In genomic region chr1:85624361-85624760, GRCh38 we compare ENCODE assay signal across 19 cellular contexts. TPM values are rescaled to one million over a fixed set of nuclear protein-coding genes. Genes with fewer than 3 reads are reported as not detected.
A peak's percentile ranks its signal among the peaks of the same experiment; 100 is the strongest.
DNase-seq lines count a peak whose midpoint lies in the region; ATAC-seq and TF ChIP-seq lines count a peak whose summit lies in the region.
"Had no signal": no experiment of that assay in that cellular context is flagged by ENCODE, and none has a peak within 500 bp of the region (broad histone marks: within the 10 kb centered on the region; RNA-seq: fewer than 3 reads in every experiment).

No MANE protein-coding gene starts in this region.

- H3K27ac Mint-ChIP-seq in Calu3 (ENCODE audit: unreplicated experiment): peak overlapping the region; percentile 25
- H3K27ac Mint-ChIP-seq: CD4-positive, alpha-beta T cell; GM23338; HFFc6; IgD-negative memory B cell had no signal

- no peak for TF ChIP-seq CTCF in Calu3 (IDR thresholded peaks at IDR 0.05; ENCODE audit: unreplicated experiment)
- TF ChIP-seq CTCF in Panc1 (IDR thresholded peaks at IDR 0.05): no peak
- no peak for TF ChIP-seq CTCF in astrocyte of the spinal cord (IDR thresholded peaks at IDR 0.05; ENCODE audit: low read depth, low read length)

- POLR2A ChIA-PET in Panc1 (lab: Charles Lee): no interaction called here

- ATAC-seq in Panc1: no peak
- no peak for ATAC-seq in HG02759 (IDR thresholded peaks at IDR 0.05; ENCODE audit: unreplicated experiment)
- ATAC-seq: GM23338, HCT116 had no signal

- peak overlapping the region; percentile 45; the same call in 1 of the 2 replicates for H3K27ac ChIP-seq in Panc1 (ENCODE audit: low read length)

- no peaks in the 10 kb centered on the region for H3K36me3 ChIP-seq in Panc1 (ENCODE audit: control insufficient read depth, insufficient read depth, low read length)
- H3K36me3 ChIP-seq: BE2C had no signal

- H3K27me3 Mint-ChIP-seq in Calu3 (ENCODE audit: unreplicated experiment): no peaks in the 10 kb centered on the region
- H3K27me3 Mint-ChIP-seq: CD4-positive, alpha-beta T cell; IgD-negative memory B cell had no signal

- H3K4me1 ChIP-seq in Panc1 (ENCODE audit: control insufficient read depth, insufficient read depth, low read length): peaks cover 19% of the 10 kb centered on the region
- H3K4me1 ChIP-seq: BE2C, Caco-2 had no signal

- peaks cover 6% of the 10 kb centered on the region for H3K36me3 Mint-ChIP-seq in Calu3 (ENCODE audit: insufficient read depth, unreplicated experiment)

- H3K27me3 ChIP-seq in Panc1 (ENCODE audit: control insufficient read depth, insufficient read depth, low read length): no peaks in the 10 kb centered on the region
- H3K27me3 ChIP-seq: BE2C had no signal

- H3K4me3 ChIP-seq in Panc1 (ENCODE audit: low read depth in 2 of 2, low read length in 2 of 2) (no peak overlapping the region), astrocyte of the spinal cord (ENCODE audit: low read depth, low read length) (no peak overlapping the region)
- H3K4me3 ChIP-seq: GM23338 had no signal

- DNase-seq in Calu3: no peak
- DNase-seq in Panc1 (ENCODE audit: low read depth, low spot score): no peak
- DNase-seq in astrocyte of the spinal cord (ENCODE audit: low read depth, low spot score): peak; percentile 55
- no peak for DNase-seq in KBM-7
- DNase-seq in effector CD8-positive, alpha-beta T cell (lab: John Stamatoyannopoulos, UW): no peak
- DNase-seq: ACHN; BE2C; C1 segment of cervical spinal cord; Caco-2; CD4-positive, alpha-beta T cell; DMS153; DMS79; GF-D8; H7; HFFc6 had no signal

- CTCF ChIA-PET in Calu3 (lab: Charles Lee): no interaction called here
- CTCF ChIA-PET in Panc1 (lab: Charles Lee): interaction anchor here (0.6 kb wide), 1 partner anchor 327 kb away, joined by 3 read pairs; no protein-coding TSS in a partner anchor

- in situ Hi-C loops in Panc1 (cut with HindIII; ENCODE audit: low pct_unique_long_range_greater_than_20kb, low sequenced_read_pairs) (no loop called here), astrocyte of the spinal cord (cut with HindIII; ENCODE audit: low sequenced_read_pairs) (no loop called here), KBM-7 (cut with MboI; ENCODE audit: low pct_unique_long_range_greater_than_20kb, low sequenced_read_pairs) (no loop called here)

- H3K9me3 Mint-ChIP-seq in Calu3 (ENCODE audit: low read depth, unreplicated experiment): peaks cover 11% of the 10 kb centered on the region

- peaks cover 73% of the 10 kb centered on the region for H3K9me3 ChIP-seq in Panc1 (ENCODE audit: control insufficient read depth, insufficient read depth, low read depth, low read length)
- H3K9me3 ChIP-seq: BE2C, Caco-2 had no signal

- intact Hi-C loops in Calu3 (cut with micrococcal nuclease; ENCODE audit: unreplicated experiment): no loop called here
- intact Hi-C loops in Panc1 (cut with micrococcal nuclease; ENCODE audit: unreplicated experiment): no loop called here

- H3K4me1 Mint-ChIP-seq in Calu3 (ENCODE audit: low read depth, unreplicated experiment): peaks cover 26% of the 10 kb centered on the region

- H3K4me3 Mint-ChIP-seq in Calu3 (ENCODE audit: low read depth, unreplicated experiment): no peak overlapping the region
- H3K4me3 Mint-ChIP-seq: CD4-positive, alpha-beta T cell; GM23338; HFFc6; IgD-negative memory B cell had no signal

- BruUV-seq in Calu3 (replicated peaks; lab: Mats Ljungman, UMichigan): no TSS peak
- no TSS peak for BruUV-seq in Panc1 (replicated peaks; lab: Mats Ljungman, UMichigan)

RNA-seq across cellular contexts. Expression of gene CCN1, which starts 43.8 kb away (rescaled TPM):
- 148 and 210 TPM in 2 replicates for total RNA-seq in Calu3 (2022)
- 355 TPM for total RNA-seq in Panc1 (2021; ENCODE audit: unreplicated experiment)
- polyA plus RNA-seq in Panc1 (2012; ENCODE audit: insufficient read length): 366 TPM
- total RNA-seq: CD4-positive, alpha-beta T cell had no signal
- polyA plus RNA-seq: IgD-negative memory B cell had no signal
